Comparison of ENCODE assay signal across 2 cellular contexts in the genomic region with DNA sequence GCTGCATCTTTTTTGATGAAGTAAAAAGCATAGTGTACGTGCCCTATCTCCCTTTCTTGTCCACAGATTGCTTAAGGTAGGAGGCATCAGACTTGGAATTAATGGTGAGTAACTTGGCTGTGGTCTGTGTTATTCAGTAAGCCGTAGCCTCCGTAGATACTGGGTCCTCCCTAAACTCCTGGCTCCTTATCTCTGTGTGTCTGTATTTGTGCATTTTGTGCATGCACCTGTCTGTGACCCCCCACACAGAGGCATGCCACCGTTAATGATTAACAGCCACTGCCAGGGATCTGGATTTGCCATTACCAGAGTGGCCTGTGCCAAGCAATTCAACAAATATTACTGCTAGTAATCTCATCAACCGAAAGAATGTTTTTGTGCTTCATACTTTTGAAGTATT.
TF ChIP-seq lines count a peak whose summit lies in the region.

No MANE protein-coding gene starts in this region.

TF ChIP-seq in HEK293, 187 proteins besides CTCF, POLR2A, EP300 and RAD21 (continued from another document):
- TF ChIP-seq, protein P1, sequence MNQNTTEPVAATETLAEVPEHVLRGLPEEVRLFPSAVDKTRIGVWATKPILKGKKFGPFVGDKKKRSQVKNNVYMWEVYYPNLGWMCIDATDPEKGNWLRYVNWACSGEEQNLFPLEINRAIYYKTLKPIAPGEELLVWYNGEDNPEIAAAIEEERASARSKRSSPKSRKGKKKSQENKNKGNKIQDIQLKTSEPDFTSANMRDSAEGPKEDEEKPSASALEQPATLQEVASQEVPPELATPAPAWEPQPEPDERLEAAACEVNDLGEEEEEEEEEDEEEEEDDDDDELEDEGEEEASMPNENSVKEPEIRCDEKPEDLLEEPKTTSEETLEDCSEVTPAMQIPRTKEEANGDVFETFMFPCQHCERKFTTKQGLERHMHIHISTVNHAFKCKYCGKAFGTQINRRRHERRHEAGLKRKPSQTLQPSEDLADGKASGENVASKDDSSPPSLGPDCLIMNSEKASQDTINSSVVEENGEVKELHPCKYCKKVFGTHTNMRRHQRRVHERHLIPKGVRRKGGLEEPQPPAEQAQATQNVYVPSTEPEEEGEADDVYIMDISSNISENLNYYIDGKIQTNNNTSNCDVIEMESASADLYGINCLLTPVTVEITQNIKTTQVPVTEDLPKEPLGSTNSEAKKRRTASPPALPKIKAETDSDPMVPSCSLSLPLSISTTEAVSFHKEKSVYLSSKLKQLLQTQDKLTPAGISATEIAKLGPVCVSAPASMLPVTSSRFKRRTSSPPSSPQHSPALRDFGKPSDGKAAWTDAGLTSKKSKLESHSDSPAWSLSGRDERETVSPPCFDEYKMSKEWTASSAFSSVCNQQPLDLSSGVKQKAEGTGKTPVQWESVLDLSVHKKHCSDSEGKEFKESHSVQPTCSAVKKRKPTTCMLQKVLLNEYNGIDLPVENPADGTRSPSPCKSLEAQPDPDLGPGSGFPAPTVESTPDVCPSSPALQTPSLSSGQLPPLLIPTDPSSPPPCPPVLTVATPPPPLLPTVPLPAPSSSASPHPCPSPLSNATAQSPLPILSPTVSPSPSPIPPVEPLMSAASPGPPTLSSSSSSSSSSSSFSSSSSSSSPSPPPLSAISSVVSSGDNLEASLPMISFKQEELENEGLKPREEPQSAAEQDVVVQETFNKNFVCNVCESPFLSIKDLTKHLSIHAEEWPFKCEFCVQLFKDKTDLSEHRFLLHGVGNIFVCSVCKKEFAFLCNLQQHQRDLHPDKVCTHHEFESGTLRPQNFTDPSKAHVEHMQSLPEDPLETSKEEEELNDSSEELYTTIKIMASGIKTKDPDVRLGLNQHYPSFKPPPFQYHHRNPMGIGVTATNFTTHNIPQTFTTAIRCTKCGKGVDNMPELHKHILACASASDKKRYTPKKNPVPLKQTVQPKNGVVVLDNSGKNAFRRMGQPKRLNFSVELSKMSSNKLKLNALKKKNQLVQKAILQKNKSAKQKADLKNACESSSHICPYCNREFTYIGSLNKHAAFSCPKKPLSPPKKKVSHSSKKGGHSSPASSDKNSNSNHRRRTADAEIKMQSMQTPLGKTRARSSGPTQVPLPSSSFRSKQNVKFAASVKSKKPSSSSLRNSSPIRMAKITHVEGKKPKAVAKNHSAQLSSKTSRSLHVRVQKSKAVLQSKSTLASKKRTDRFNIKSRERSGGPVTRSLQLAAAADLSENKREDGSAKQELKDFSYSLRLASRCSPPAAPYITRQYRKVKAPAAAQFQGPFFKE (tag by site-specific recombination; IDR thresholded peaks at IDR 0.05; ENCODE audit: borderline replicate concordance), result no peak
- TF ChIP-seq ZNF600 (tag by site-specific recombination; IDR thresholded peaks at IDR 0.05) (peak; percentile 29; the same call in 1 of the 2 replicates), ZNF114 (tag by site-specific recombination; IDR thresholded peaks at IDR 0.05) (no peak), ZBTB48 (tag by site-specific recombination; IDR thresholded peaks at IDR 0.05) (peak; percentile 30; the same call in 1 of the 2 replicates)
- TF ChIP-seq, protein P2, sequence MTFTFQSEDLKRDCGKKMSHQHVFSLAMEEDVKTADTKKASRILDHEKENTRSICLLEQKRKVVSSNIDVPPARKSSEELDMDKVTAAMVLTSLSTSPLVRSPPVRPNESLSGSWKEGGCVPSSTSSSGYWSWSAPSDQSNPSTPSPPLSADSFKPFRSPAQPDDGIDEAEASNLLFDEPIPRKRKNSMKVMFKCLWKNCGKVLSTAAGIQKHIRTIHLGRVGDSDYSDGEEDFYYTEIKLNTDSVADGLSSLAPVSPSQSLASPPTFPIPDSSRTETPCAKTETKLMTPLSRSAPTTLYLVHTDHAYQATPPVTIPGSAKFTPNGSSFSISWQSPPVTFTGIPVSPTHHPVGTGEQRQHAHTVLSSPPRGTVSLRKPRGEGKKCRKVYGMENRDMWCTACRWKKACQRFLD (tag by site-specific recombination; IDR thresholded peaks at IDR 0.05), result no peak
- TF ChIP-seq, protein P3, sequence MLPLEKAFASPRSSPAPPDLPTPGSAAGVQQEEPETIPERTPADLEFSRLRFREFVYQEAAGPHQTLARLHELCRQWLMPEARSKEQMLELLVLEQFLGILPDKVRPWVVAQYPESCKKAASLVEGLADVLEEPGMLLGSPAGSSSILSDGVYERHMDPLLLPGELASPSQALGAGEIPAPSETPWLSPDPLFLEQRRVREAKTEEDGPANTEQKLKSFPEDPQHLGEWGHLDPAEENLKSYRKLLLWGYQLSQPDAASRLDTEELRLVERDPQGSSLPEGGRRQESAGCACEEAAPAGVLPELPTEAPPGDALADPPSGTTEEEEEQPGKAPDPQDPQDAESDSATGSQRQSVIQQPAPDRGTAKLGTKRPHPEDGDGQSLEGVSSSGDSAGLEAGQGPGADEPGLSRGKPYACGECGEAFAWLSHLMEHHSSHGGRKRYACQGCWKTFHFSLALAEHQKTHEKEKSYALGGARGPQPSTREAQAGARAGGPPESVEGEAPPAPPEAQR (tag by site-specific recombination; IDR thresholded peaks at IDR 0.05), result no peak
TF ChIP-seq in HEK293: peak in this region for 9.

TF ChIP-seq in HepG2, 621 proteins besides CTCF, POLR2A, EP300 and RAD21 (continued from another document):
- TF ChIP-seq, protein P4, sequence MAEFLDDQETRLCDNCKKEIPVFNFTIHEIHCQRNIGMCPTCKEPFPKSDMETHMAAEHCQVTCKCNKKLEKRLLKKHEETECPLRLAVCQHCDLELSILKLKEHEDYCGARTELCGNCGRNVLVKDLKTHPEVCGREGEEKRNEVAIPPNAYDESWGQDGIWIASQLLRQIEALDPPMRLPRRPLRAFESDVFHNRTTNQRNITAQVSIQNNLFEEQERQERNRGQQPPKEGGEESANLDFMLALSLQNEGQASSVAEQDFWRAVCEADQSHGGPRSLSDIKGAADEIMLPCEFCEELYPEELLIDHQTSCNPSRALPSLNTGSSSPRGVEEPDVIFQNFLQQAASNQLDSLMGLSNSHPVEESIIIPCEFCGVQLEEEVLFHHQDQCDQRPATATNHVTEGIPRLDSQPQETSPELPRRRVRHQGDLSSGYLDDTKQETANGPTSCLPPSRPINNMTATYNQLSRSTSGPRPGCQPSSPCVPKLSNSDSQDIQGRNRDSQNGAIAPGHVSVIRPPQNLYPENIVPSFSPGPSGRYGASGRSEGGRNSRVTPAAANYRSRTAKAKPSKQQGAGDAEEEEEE (CRISPR knock-in tag; IDR thresholded peaks at IDR 0.05; ENCODE audit: borderline replicate concordance), result no peak
- no peak for TF ChIP-seq ONECUT2 (CRISPR knock-in tag; IDR thresholded peaks at IDR 0.05)
- TF ChIP-seq NFIB (CRISPR knock-in tag; IDR thresholded peaks at IDR 0.05; ENCODE audit: borderline replicate concordance), result no peak
